ENCODE assay signal across 15 cellular contexts in genomic region chr9:124873664-124874063, GRCh38. TPM values are rescaled to one million over a fixed set of nuclear protein-coding genes. Genes with fewer than 3 reads are reported as not detected.
DNase-seq lines count a peak whose midpoint lies in the region; ATAC-seq and TF ChIP-seq lines count a peak whose summit lies in the region.
"Had no signal": no experiment of that assay in that cellular context is flagged by ENCODE, and none has a peak within 500 bp of the region (broad histone marks: within the 10 kb centered on the region; RNA-seq: fewer than 3 reads in every experiment).

No MANE protein-coding gene starts in this region.

- TF ChIP-seq POLR2A in gastroesophageal sphincter (IDR thresholded peaks at IDR 0.05) (no peak), body of pancreas (IDR thresholded peaks at IDR 0.05) (no peak)

- ATAC-seq in stimulated activated naive CD8-positive, alpha-beta T cell treated with anti-CD3 and anti-CD28 coated beads, Interleukin-15, Interleukin-2, amounts not matched to agents 100 U/mL and 50 U/mL, for 24 hours = no peak
- ATAC-seq in gastroesophageal sphincter (no peak), body of pancreas (no peak)
- ATAC-seq: Panc1 had no signal

- no peak for TF ChIP-seq EP300 in gastroesophageal sphincter (IDR thresholded peaks at IDR 0.05)

- no peaks in the 10 kb centered on the region for H3K9me3 Mint-ChIP-seq in stimulated activated naive CD8-positive, alpha-beta T cell treated with anti-CD3 and anti-CD28 coated beads, Interleukin-15, Interleukin-2, amounts not matched to agents 100 ng/mL and 50 ng/mL, for 24 hours
- H3K9me3 Mint-ChIP-seq in activated CD4-positive, alpha-beta memory T cell treated with anti-CD3 and anti-CD28 coated beads for 36 hours = no peaks in the 10 kb centered on the region
- H3K9me3 Mint-ChIP-seq: T-helper 2 cell treated with Interferon-gamma antibody and Interleukin-4, amounts not matched to agents 5 μg/mL and 100 μg/mL, for 36 hours had no signal

- DNase-seq in stimulated activated naive CD8-positive, alpha-beta T cell treated with anti-CD3 and anti-CD28 coated beads, Interleukin-15, Interleukin-2, amounts not matched to agents 100 U/mL and 50 U/mL, for 24 hours = no peak
- peak; percentile 56 for DNase-seq in activated CD4-positive, alpha-beta memory T cell treated with anti-CD3 and anti-CD28 coated beads for 36 hours
- DNase-seq in HEK293T (ENCODE audit: extremely low spot score) = no peak
- DNase-seq in body of pancreas = no peak
- DNase-seq in COLO668 (lab: John Stamatoyannopoulos, UW; ENCODE audit: unreplicated experiment) = no peak
- DNase-seq in SIG-M5 treated with dmso at 0.1 percent for 504 hours (lab: John Stamatoyannopoulos, UW; ENCODE audit: unreplicated experiment) = no peak
- DNase-seq: brain microvascular endothelial cell; MG63; stimulated activated naive CD4-positive, alpha-beta T cell had no signal

- H3K36me3 ChIP-seq in gastroesophageal sphincter = peaks cover 0 to 55% of the 10 kb centered on the region in 2 donors
- peaks cover 0 to 8% of the 10 kb centered on the region in 2 donors for H3K36me3 ChIP-seq in body of pancreas (replicated peaks in 1 of 2; ENCODE audit: insufficient read depth in 1 of 2, low read depth in 2 of 2)

- H3K4me3 ChIP-seq in gastroesophageal sphincter (no peak overlapping the region), body of pancreas (no peak overlapping the region)
- H3K4me3 ChIP-seq: lung, MG63 had no signal

- H3K27me3 Mint-ChIP-seq in stimulated activated naive CD8-positive, alpha-beta T cell treated with anti-CD3 and anti-CD28 coated beads, Interleukin-15, Interleukin-2, amounts not matched to agents 100 ng/mL and 50 ng/mL, for 24 hours = no peaks in the 10 kb centered on the region
- H3K27me3 Mint-ChIP-seq in activated CD4-positive, alpha-beta memory T cell treated with anti-CD3 and anti-CD28 coated beads for 36 hours = peaks cover 1% of the 10 kb centered on the region

- H3K27ac ChIP-seq in gastroesophageal sphincter (peak overlapping the region in 3 of 4 donors; percentile 63 to 97 (median 66)), body of pancreas (no peak overlapping the region)
- H3K27ac ChIP-seq: brain microvascular endothelial cell had no signal

- H3K27ac Mint-ChIP-seq in stimulated activated naive CD8-positive, alpha-beta T cell treated with anti-CD3 and anti-CD28 coated beads, Interleukin-15, Interleukin-2, amounts not matched to agents 100 ng/mL and 50 ng/mL, for 24 hours = peak overlapping the region; percentile 98
- peak overlapping the region; percentile 100 for H3K27ac Mint-ChIP-seq in activated CD4-positive, alpha-beta memory T cell treated with anti-CD3 and anti-CD28 coated beads for 36 hours
- H3K27ac Mint-ChIP-seq: T-helper 2 cell treated with Interferon-gamma antibody and Interleukin-4, amounts not matched to agents 5 μg/mL and 100 μg/mL, for 36 hours had no signal

- H3K4me1 Mint-ChIP-seq in stimulated activated naive CD8-positive, alpha-beta T cell treated with anti-CD3 and anti-CD28 coated beads, Interleukin-15, Interleukin-2, amounts not matched to agents 100 ng/mL and 50 ng/mL, for 24 hours (ENCODE audit: low read depth) = peaks cover 42% of the 10 kb centered on the region
- peaks cover 38% of the 10 kb centered on the region for H3K4me1 Mint-ChIP-seq in activated CD4-positive, alpha-beta memory T cell treated with anti-CD3 and anti-CD28 coated beads for 36 hours (ENCODE audit: low read depth)

- intact Hi-C loops in activated CD4-positive, alpha-beta memory T cell treated with anti-CD3 and anti-CD28 coated beads for 36 hours (cut with micrococcal nuclease) = loop anchor here (5.0 kb wide), 2 partner anchors 314 to 329 kb away; partner anchors contain the start of genes PPP6C and RABEPK
- intact Hi-C loops in body of pancreas (cut with DNase I) = no loop called here

- WGBS in gastroesophageal sphincter (ENCODE audit: low coverage in 1 of 2), 2 donors = 67 to 94% methylated on average over 3 to 9 of the region's 14 CpGs
- WGBS in body of pancreas, 2 donors = 89 to 96% methylated on average over 14 of the region's 14 CpGs

- POLR2A ChIA-PET in activated CD4-positive, alpha-beta memory T cell treated with anti-CD3 and anti-CD28 coated beads for 36 hours (lab: Charles Lee) = interaction anchor here (0.5 to 5.8 kb wide), 3 partner anchors 11 to 364 kb away, joined by 4 to 55 read pairs (median 4); partner anchors contain the start of gene ARPC5L
- POLR2A ChIA-PET in HEK293T (lab: Yijun Ruan, JAX) = no interaction called here

- H3K4me1 ChIP-seq in gastroesophageal sphincter = peaks cover 3 to 49% (median 32%) of the 10 kb centered on the region in 3 donors
- H3K4me1 ChIP-seq in body of pancreas = peaks cover 31% of the 10 kb centered on the region

- TF ChIP-seq CTCF in gastroesophageal sphincter (IDR thresholded peaks at IDR 0.05) = no peak
- no peak for TF ChIP-seq CTCF in body of pancreas (IDR thresholded peaks at IDR 0.05)

- CTCF ChIA-PET in activated CD4-positive, alpha-beta memory T cell treated with anti-CD3 and anti-CD28 coated beads for 36 hours (lab: Charles Lee) = interaction anchor here (1.5 to 2.4 kb wide), 2 partner anchors 20 to 21 kb away, joined by 4 to 15 read pairs; partner anchors contain the start of gene WDR38
- CTCF ChIA-PET in HEK293T (lab: Yijun Ruan, JAX) = no interaction called here

- H3K27me3 ChIP-seq in gastroesophageal sphincter (no peaks in the 10 kb centered on the region), body of pancreas (no peaks in the 10 kb centered on the region)
- H3K27me3 ChIP-seq: brain microvascular endothelial cell, MG63 had no signal

- no peaks in the 10 kb centered on the region for H3K9me3 ChIP-seq in gastroesophageal sphincter
- H3K9me3 ChIP-seq in body of pancreas = no peaks in the 10 kb centered on the region
- H3K9me3 ChIP-seq: MG63 had no signal

- H3K4me3 Mint-ChIP-seq in stimulated activated naive CD8-positive, alpha-beta T cell treated with anti-CD3 and anti-CD28 coated beads, Interleukin-15, Interleukin-2, amounts not matched to agents 100 ng/mL and 50 ng/mL, for 24 hours = peak overlapping the region; percentile 95
- no peak overlapping the region for H3K4me3 Mint-ChIP-seq in activated CD4-positive, alpha-beta memory T cell treated with anti-CD3 and anti-CD28 coated beads for 36 hours
- H3K4me3 Mint-ChIP-seq: T-helper 2 cell treated with Interferon-gamma antibody and Interleukin-4, amounts not matched to agents 5 μg/mL and 100 μg/mL, for 36 hours had no signal

- peaks cover 77% of the 10 kb centered on the region for H3K36me3 Mint-ChIP-seq in stimulated activated naive CD8-positive, alpha-beta T cell treated with anti-CD3 and anti-CD28 coated beads, Interleukin-15, Interleukin-2, amounts not matched to agents 100 ng/mL and 50 ng/mL, for 24 hours (ENCODE audit: low read depth)
- H3K36me3 Mint-ChIP-seq in activated CD4-positive, alpha-beta memory T cell treated with anti-CD3 and anti-CD28 coated beads for 36 hours = peaks cover 62% of the 10 kb centered on the region

TF ChIP-seq in HEK293T, 16 proteins besides CTCF, POLR2A, EP300 and RAD21:
- no peak for TF ChIP-seq SUZ12 (IDR thresholded peaks at IDR 0.05)
- TF ChIP-seq PKNOX1 (IDR thresholded peaks at IDR 0.05) = no peak
- no peak for TF ChIP-seq FOXK2 (IDR thresholded peaks at IDR 0.05)
- TF ChIP-seq FOXM1 (IDR thresholded peaks at IDR 0.05; ENCODE audit: borderline replicate concordance) = no peak
- TF ChIP-seq NFRKB (IDR thresholded peaks at IDR 0.05) = no peak
- TF ChIP-seq HDGF (IDR thresholded peaks at IDR 0.05; ENCODE audit: borderline replicate concordance) = no peak
- TF ChIP-seq BHLHE40 (IDR thresholded peaks at IDR 0.05; ENCODE audit: borderline replicate concordance) = no peak
- TF ChIP-seq SP1 (IDR thresholded peaks at IDR 0.05) = no peak
- TF ChIP-seq ZNF384 (IDR thresholded peaks at IDR 0.05) = no peak
- no peak for TF ChIP-seq ELF4 (IDR thresholded peaks at IDR 0.05)
- TF ChIP-seq ARNT (IDR thresholded peaks at IDR 0.05) = no peak
- no peak for TF ChIP-seq LEF1 (IDR thresholded peaks at IDR 0.05; ENCODE audit: borderline replicate concordance)
- TF ChIP-seq TARDBP (IDR thresholded peaks at IDR 0.05) = no peak
- no peak for TF ChIP-seq FOXA1 (IDR thresholded peaks at IDR 0.05)
- no peak for TF ChIP-seq CTBP1 (IDR thresholded peaks at IDR 0.05; ENCODE audit: borderline replicate concordance)
- TF ChIP-seq L3MBTL2 (conservative IDR thresholded peaks at IDR 0.05) = no peak

RNA-seq across cellular contexts. Expression of gene ARPC5L, which starts 11.7 kb away (rescaled TPM):
- 100 to 1,000 TPM; 104 to 108 TPM for total RNA-seq in activated CD4-positive, alpha-beta memory T cell treated with anti-CD3 and anti-CD28 coated beads for 36 hours
- total RNA-seq in gastroesophageal sphincter (10 to 100 TPM; 19.9 to 27.6 (median 20.3) TPM), body of pancreas (10 to 100 TPM; 14.5 to 21.8 TPM)

RNA-seq across cellular contexts. Expression of gene RPL35, which starts 11.9 kb away (rescaled TPM):
- total RNA-seq in activated CD4-positive, alpha-beta memory T cell treated with anti-CD3 and anti-CD28 coated beads for 36 hours = 1,000 to 10,000 TPM; 2,083 to 2,096 TPM
- total RNA-seq in gastroesophageal sphincter = 1,000 to 10,000 TPM; 1,026 to 2,785 (median 2,065) TPM
- total RNA-seq in body of pancreas = 1,000 to 10,000 TPM; 1,031 to 1,035 TPM

RNA-seq across cellular contexts. Expression of gene WDR38, which starts 20.4 kb away (rescaled TPM):
- total RNA-seq in activated CD4-positive, alpha-beta memory T cell treated with anti-CD3 and anti-CD28 coated beads for 36 hours = not detected
- total RNA-seq in gastroesophageal sphincter = not detected
- under 1 TPM in 1 of 2 donors, not detected in 1; 0.78 TPM for total RNA-seq in body of pancreas
- total RNA-seq: osteocyte had no signal

Comparison
In these comparisons a context has a peak if more than half of its experiments do, and no peak if none do; other contexts are left out.
1. H3K27ac ChIP-seq: peak in gastroesophageal sphincter (3 of 4); none in body of pancreas (0 of 4).